Comparison of ENCODE assay signal across 20 cellular contexts in genomic region chr2:156005999-156006712, GRCh38.
DNase-seq lines count a peak whose midpoint lies in the region; ATAC-seq, FAIRE-seq and TF ChIP-seq lines count a peak whose summit lies in the region.
"Had no signal": no experiment of that assay in that cellular context is flagged by ENCODE, and none has a peak within 500 bp of the region (broad histone marks: within the 10 kb centered on the region; RNA-seq: fewer than 3 reads in every experiment).

No MANE protein-coding gene starts in this region.

- no peak for TF ChIP-seq RAD21 in SK-N-SH (IDR thresholded peaks at IDR 0.05; ENCODE audit: low read length)

- no peaks in the 10 kb centered on the region for H3F3A ChIP-seq in SK-N-SH (replicated peaks; ENCODE audit: insufficient read depth)

- no peak overlapping the region for H3K4me3 ChIP-seq in SK-N-SH (ENCODE audit: low read depth in 2 of 2, low read length in 1 of 2)
- no peak overlapping the region for H3K4me3 ChIP-seq in epithelial cell of esophagus (ENCODE audit: low read length)
- no peak overlapping the region for H3K4me3 ChIP-seq in small intestine (ENCODE audit: low read depth in 1 of 2, low read length in 2 of 2)
- H3K4me3 ChIP-seq: A549, SJCRH30, skin epidermis, tibial artery had no signal

- TF ChIP-seq EP300 in SK-N-SH (IDR thresholded peaks at IDR 0.05; ENCODE audit: borderline replicate concordance in 1 of 2, low read depth in 1 of 2, low read length in 1 of 2) = no peak

- H3K36me3 ChIP-seq in SK-N-SH (replicated peaks in 1 of 2; ENCODE audit: control insufficient read depth in 1 of 2, insufficient read depth in 2 of 2, low read length in 1 of 2) = no peaks in the 10 kb centered on the region
- H3K36me3 ChIP-seq in small intestine (ENCODE audit: control insufficient read depth in 2 of 2, insufficient read depth in 2 of 2, low read length in 2 of 2) = no peaks in the 10 kb centered on the region
- H3K36me3 ChIP-seq: SJCRH30, tibial artery had no signal

- FAIRE-seq in small intestine (lab: Jason Lieb, UNC) = no peak
- FAIRE-seq: A549 had no signal

- peak; percentile 41; the same call in 1 of the 3 replicates for ATAC-seq in SK-N-SH treated with all-trans-retinoic acid at 6 μM for 48 hours
- ATAC-seq in GM21381 (IDR thresholded peaks at IDR 0.05; ENCODE audit: unreplicated experiment) = no peak
- ATAC-seq in HG02610 (IDR thresholded peaks at IDR 0.05; ENCODE audit: unreplicated experiment) = no peak
- ATAC-seq: A549 had no signal

- DNase-seq in SK-N-SH = no peak
- peak; percentile 20 for DNase-seq in NCI-H226
- DNase-seq in epithelial cell of esophagus (ENCODE audit: low read depth) = peak; percentile 66
- DNase-seq in small intestine = peak; percentile 13
- DNase-seq in stimulated activated CD4-positive, alpha-beta T cell treated with anti-CD3 and anti-CD28 coated beads, Interleukin-12 subunit alpha, Interleukin-12 subunit beta, amount 100 ng/mL, for 4 hours = no peak
- DNase-seq: activated CD8-positive, alpha-beta memory T cell treated with anti-CD3 and anti-CD28 coated beads, Interleukin-2, amount 50 U/mL, for 4 hours; activated naive CD8-positive, alpha-beta T cell treated with anti-CD3 and anti-CD28 coated beads, Interleukin-2, amount 10 ng/mL, durations not matched to agents 7 days and 5 days; CD4-positive, alpha-beta memory T cell; cerebellar nuclear complex; KG1; NCI-H2029; tibial artery had no signal

- no peak overlapping the region for H2AFZ ChIP-seq in SK-N-SH (ENCODE audit: low read depth)

- 27% methylated on average over 1 of the region's 3 CpGs for WGBS in SK-N-SH (ENCODE audit: low lambda C conversion rate)
- 89 to 97% (median 92%) methylated on average over 3 of the region's 3 CpGs for WGBS in small intestine, 3 donors

- H3K27ac ChIP-seq in SK-N-SH (ENCODE audit: low read depth in 2 of 2, low read length in 1 of 2) (no peak overlapping the region), small intestine (ENCODE audit: low read depth in 1 of 2, low read length in 1 of 2) (no peak overlapping the region)
- H3K27ac ChIP-seq: A549, epithelial cell of prostate, SJCRH30, skin epidermis, tibial artery, VCaP had no signal

- no peak overlapping the region for H3K9ac ChIP-seq in SK-N-SH

- no peaks in the 10 kb centered on the region for H3K9me2 ChIP-seq in SK-N-SH

- H3K9me3 ChIP-seq in SK-N-SH (no peaks in the 10 kb centered on the region), small intestine (ENCODE audit: control insufficient read depth, low read depth) (no peaks in the 10 kb centered on the region)
- H3K9me3 ChIP-seq: A549, SJCRH30, tibial artery had no signal

- CTCF ChIA-PET in SK-N-SH (lab: Yijun Ruan, JAX) = interaction anchor here (1.0 kb wide), 1 partner anchor 583 kb away, joined by 4 read pairs; no protein-coding TSS in a partner anchor

- TF ChIP-seq CTCF in SK-N-SH (IDR thresholded peaks at IDR 0.05) (no peak), epithelial cell of esophagus (IDR thresholded peaks at IDR 0.05; ENCODE audit: insufficient read depth, low read depth, low read length, missing control alignments) (peak; percentile 41)

- no peak overlapping the region for H3K4me2 ChIP-seq in SK-N-SH
- H3K4me2 ChIP-seq: A549 had no signal

- H4K20me1 ChIP-seq in SK-N-SH (ENCODE audit: insufficient read depth) = no peaks in the 10 kb centered on the region

- H3K4me1 ChIP-seq in SK-N-SH (ENCODE audit: control insufficient read depth in 1 of 2, insufficient read depth in 2 of 2, low read depth in 1 of 2, low read length in 1 of 2) (no peaks in the 10 kb centered on the region), small intestine (ENCODE audit: control insufficient read depth in 2 of 2, insufficient read depth in 1 of 2, low read depth in 1 of 2, low read length in 1 of 2) (no peaks in the 10 kb centered on the region)
- H3K4me1 ChIP-seq: A549, SJCRH30, tibial artery had no signal

- H3K27me3 ChIP-seq in SK-N-SH (ENCODE audit: insufficient read depth) = no peaks in the 10 kb centered on the region
- no peaks in the 10 kb centered on the region for H3K27me3 ChIP-seq in small intestine (ENCODE audit: control insufficient read depth in 2 of 2, insufficient read depth in 2 of 2, low read length in 2 of 2)
- H3K27me3 ChIP-seq: SJCRH30, tibial artery had no signal

- no peaks in the 10 kb centered on the region for H3K79me2 ChIP-seq in SK-N-SH (ENCODE audit: insufficient read depth)

- POLR2A ChIA-PET in SK-N-SH (lab: Yijun Ruan, JAX) = no interaction called here

TF ChIP-seq in SK-N-SH treated with all-trans-retinoic acid at 6 μM for 48 hours, 23 proteins besides CTCF, POLR2A, EP300 and RAD21 (continues in another document):
- no peak for TF ChIP-seq TCF4 (CRISPR knock-in tag; IDR thresholded peaks at IDR 0.05; ENCODE audit: borderline replicate concordance)
- TF ChIP-seq OSR1 (CRISPR knock-in tag; IDR thresholded peaks at IDR 0.05) = no peak
- TF ChIP-seq SNAI2 (CRISPR knock-in tag; IDR thresholded peaks at IDR 0.05) = no peak
- TF ChIP-seq PATZ1 (CRISPR knock-in tag; IDR thresholded peaks at IDR 0.05; ENCODE audit: borderline replicate concordance) = no peak
- TF ChIP-seq ZC3H10 (CRISPR knock-in tag; IDR thresholded peaks at IDR 0.05) = no peak
- no peak for TF ChIP-seq GLIS3 (CRISPR knock-in tag; IDR thresholded peaks at IDR 0.05)
- no peak for TF ChIP-seq CSDC2 (CRISPR knock-in tag; IDR thresholded peaks at IDR 0.05)
- TF ChIP-seq POU6F1 (CRISPR knock-in tag; IDR thresholded peaks at IDR 0.05; ENCODE audit: borderline replicate concordance, low read depth) = no peak

TF ChIP-seq in SK-N-SH, 30 proteins besides CTCF, POLR2A, EP300 and RAD21:
- TF ChIP-seq IRF3 (IDR thresholded peaks at IDR 0.05; ENCODE audit: low read depth, low read length) (no peak), GATA2 (CRISPR knock-in tag; IDR thresholded peaks at IDR 0.05) (no peak), SMC3 (IDR thresholded peaks at IDR 0.05; ENCODE audit: low read depth, low read length) (no peak), MXI1 (IDR thresholded peaks at IDR 0.05; ENCODE audit: low read depth, low read length) (no peak), USF2 (IDR thresholded peaks at IDR 0.05; ENCODE audit: borderline replicate concordance, low read depth, low read length) (no peak), FOXJ3 (CRISPR knock-in tag; IDR thresholded peaks at IDR 0.05) (no peak), TEAD4 (IDR thresholded peaks at IDR 0.05; ENCODE audit: borderline replicate concordance, insufficient read depth) (no peak), NFIC (IDR thresholded peaks at IDR 0.05; ENCODE audit: borderline replicate concordance) (no peak), TCF12 (IDR thresholded peaks at IDR 0.05) (no peak), PBX3 (IDR thresholded peaks at IDR 0.05) (no peak), RCOR1 (IDR thresholded peaks at IDR 0.05; ENCODE audit: low read length) (no peak)
TF ChIP-seq in SK-N-SH: peak in this region for 0.

Comparison
In these comparisons a context has a peak if more than half of its experiments do, and no peak if none do; other contexts are left out.
1. DNase-seq: peak in NCI-H226 (single experiment), epithelial cell of esophagus (single experiment) and small intestine (single experiment); none in SK-N-SH (single experiment) and stimulated activated CD4-positive, alpha-beta T cell treated with anti-CD3 and anti-CD28 coated beads, Interleukin-12 subunit alpha, Interleukin-12 subunit beta, amount 100 ng/mL, for 4 hours (single experiment).